In genomic region chr16:2541409-2541808, GRCh38 we compare ENCODE assay signal across 12 cellular contexts. TPM values are rescaled to one million over a fixed set of nuclear protein-coding genes. Genes with fewer than 3 reads are reported as not detected.
DNase-seq lines count a peak whose midpoint lies in the region; ATAC-seq, FAIRE-seq and TF ChIP-seq lines count a peak whose summit lies in the region.
"Not testable (repeated sequence)": the region's sequence is repeated elsewhere in the genome, so short reads cannot be mapped to it uniquely, and the experiment has no call there.
"Had no signal": no experiment of that assay in that cellular context is flagged by ENCODE, and none has a peak within 500 bp of the region (broad histone marks: within the 10 kb centered on the region; RNA-seq: fewer than 3 reads in every experiment).

No MANE protein-coding gene starts in this region.

- intact Hi-C loops in OCI-LY7 (cut with micrococcal nuclease; ENCODE audit: unreplicated experiment); body of pancreas (cut with DNase I); pancreas (cut with DNase I): not testable (repeated sequence)

- H3K27me3 Mint-ChIP-seq in activated CD8-positive, alpha-beta memory T cell treated with anti-CD3 and anti-CD28 coated beads, Interleukin-2, amount 10 ng/mL, durations not matched to agents 7 days and 5 days: not testable (repeated sequence)

- not testable (repeated sequence) for H2BK15ac ChIP-seq in mesenchymal stem cell (ENCODE audit: low read depth, poor library complexity, severe bottlenecking)

- not testable (repeated sequence) for H3K9me2 ChIP-seq in OCI-LY7 (ENCODE audit: insufficient read depth, low read length); hepatocyte (replicated peaks; ENCODE audit: insufficient read depth)

- not testable (repeated sequence) for H3K36me3 Mint-ChIP-seq in activated CD8-positive, alpha-beta memory T cell treated with anti-CD3 and anti-CD28 coated beads, Interleukin-2, amount 10 ng/mL, durations not matched to agents 7 days and 5 days

- not testable (repeated sequence) for H2BK12ac ChIP-seq in mesenchymal stem cell (ENCODE audit: low read length in 2 of 2)

- not testable (repeated sequence) for H2BK5ac ChIP-seq in mesenchymal stem cell (ENCODE audit: low read depth, low read length, poor library complexity, severe bottlenecking)

- ATAC-seq in activated CD8-positive, alpha-beta memory T cell treated with anti-CD3 and anti-CD28 coated beads, Interleukin-2, amount 10 ng/mL, durations not matched to agents 7 days and 5 days; body of pancreas: not testable (repeated sequence)
- ATAC-seq in pancreas: peak in 3 of 4 donors; percentile 23 to 37 (median 24)

- not testable (repeated sequence) for FAIRE-seq in pancreas (lab: Jason Lieb, UNC)

- H3K14ac ChIP-seq in mesenchymal stem cell (ENCODE audit: low read length in 2 of 2): not testable (repeated sequence)

- H3K79me2 ChIP-seq in OCI-LY7 (ENCODE audit: insufficient read depth, low read depth, low read length) (peaks cover 31% of the 10 kb centered on the region), hepatocyte (peaks cover 67% of the 10 kb centered on the region)

- POLR2A ChIA-PET in OCI-LY7 (lab: Charles Lee): not testable (repeated sequence)

- H3K36me3 ChIP-seq in BLaER1; body of pancreas (replicated peaks in 1 of 2; ENCODE audit: insufficient read depth in 1 of 2, low read depth in 2 of 2); hepatocyte (replicated peaks; ENCODE audit: insufficient read depth, low read depth); mesenchymal stem cell (ENCODE audit: control insufficient read depth in 1 of 2, insufficient read depth in 2 of 2, low read depth in 1 of 2, low read length in 2 of 2); pancreas: not testable (repeated sequence)
- peaks cover 29% of the 10 kb centered on the region; the same call in 1 of the 2 replicates for H3K36me3 ChIP-seq in OCI-LY7 (ENCODE audit: insufficient read depth, low read length)

- not testable (repeated sequence) for H2AK5ac ChIP-seq in mesenchymal stem cell (ENCODE audit: low read length, severe bottlenecking)

- not testable (repeated sequence) for H4K91ac ChIP-seq in mesenchymal stem cell (ENCODE audit: low read length)

- not testable (repeated sequence) for H3K9me3 Mint-ChIP-seq in activated CD8-positive, alpha-beta memory T cell treated with anti-CD3 and anti-CD28 coated beads, Interleukin-2, amount 10 ng/mL, durations not matched to agents 7 days and 5 days (ENCODE audit: low read depth)

- H3K4me1 ChIP-seq in BLaER1 (peaks cover 54% of the 10 kb centered on the region), OCI-LY7 (ENCODE audit: insufficient read depth, low read length, poor library complexity, severe bottlenecking) (peaks cover 22% of the 10 kb centered on the region), body of pancreas (peaks cover 44% of the 10 kb centered on the region), hepatocyte (ENCODE audit: insufficient read depth) (peaks cover 12% of the 10 kb centered on the region), mesenchymal stem cell (ENCODE audit: control insufficient read depth, insufficient read depth, low read depth, low read length) (peaks cover 15% of the 10 kb centered on the region), pancreas (peaks cover 5 to 24% (median 8%) of the 10 kb centered on the region in 3 donors)

- H3K79me1 ChIP-seq in mesenchymal stem cell (replicated peaks; ENCODE audit: low read length, poor library complexity, severe bottlenecking): not testable (repeated sequence)

- not testable (repeated sequence) for H3K4ac ChIP-seq in mesenchymal stem cell (ENCODE audit: low read depth in 1 of 2, low read length in 2 of 2)

- H3K18ac ChIP-seq in mesenchymal stem cell (ENCODE audit: low read depth in 1 of 2, low read length in 2 of 2): not testable (repeated sequence)

- H4K20me1 ChIP-seq in BLaER1: peaks cover 71% of the 10 kb centered on the region
- H4K20me1 ChIP-seq in OCI-LY7 (ENCODE audit: insufficient read depth, low read length): not testable (repeated sequence)
- peaks cover 44% of the 10 kb centered on the region for H4K20me1 ChIP-seq in hepatocyte (ENCODE audit: insufficient read depth, poor library complexity, severe bottlenecking)

- peak overlapping the region; percentile 19; the same call in 1 of the 2 replicates for H3K4me2 ChIP-seq in BLaER1
- peak overlapping the region; percentile 44; the same call in 1 of the 2 replicates for H3K4me2 ChIP-seq in OCI-LY7 (ENCODE audit: low read length)
- H3K4me2 ChIP-seq in hepatocyte: not testable (repeated sequence)
- peak overlapping the region; percentile 42 for H3K4me2 ChIP-seq in mesenchymal stem cell (ENCODE audit: low read length, poor library complexity, severe bottlenecking)

- not testable (repeated sequence) for H2AFZ ChIP-seq in OCI-LY7 (ENCODE audit: low read length); hepatocyte; mesenchymal stem cell (ENCODE audit: low read depth, low read length)

- not testable (repeated sequence) for H3K23ac ChIP-seq in mesenchymal stem cell (ENCODE audit: low read length in 2 of 2)

- H3K4me3 Mint-ChIP-seq in activated CD8-positive, alpha-beta memory T cell treated with anti-CD3 and anti-CD28 coated beads, Interleukin-2, amount 10 ng/mL, durations not matched to agents 7 days and 5 days: not testable (repeated sequence)

- H3K4me3 ChIP-seq in BLaER1; OCI-LY7 (ENCODE audit: low read depth, low read length, poor library complexity, severe bottlenecking); body of pancreas; hepatocyte; mesenchymal stem cell (ENCODE audit: insufficient read depth in 1 of 2, low read depth in 1 of 2, low read length in 2 of 2); pancreas: not testable (repeated sequence)

- not testable (repeated sequence) for TF ChIP-seq CTCF in OCI-LY7 (conservative IDR thresholded peaks at IDR 0.05; ENCODE audit: low read length); body of pancreas (IDR thresholded peaks at IDR 0.05); hepatocyte (IDR thresholded peaks at IDR 0.05; ENCODE audit: poor library complexity); pancreas (IDR thresholded peaks at IDR 0.05)

- 33 to 50% methylated on average over 3 to 6 of the region's 6 CpGs for WGBS in body of pancreas, 2 donors
- 78% methylated on average over 6 of the region's 6 CpGs for WGBS in hepatocyte (ENCODE audit: low lambda C conversion rate, missing lambda C conversion rate)
- 87% methylated on average over 3 of the region's 6 CpGs for WGBS in mesenchymal stem cell
- 18 to 36% methylated on average over 5 to 6 of the region's 6 CpGs for WGBS in pancreas, 2 donors

- not testable (repeated sequence) for H2BK120ac ChIP-seq in mesenchymal stem cell (ENCODE audit: low read depth, low read length)

- DNase-seq in EL: peak; percentile 4
- DNase-seq in OCI-LY7 (ENCODE audit: low spot score); activated CD8-positive, alpha-beta memory T cell treated with anti-CD3 and anti-CD28 coated beads, Interleukin-2, amount 10 ng/mL, durations not matched to agents 7 days and 5 days: not testable (repeated sequence)
- DNase-seq in body of pancreas: peak in 3 of 4 donors; percentile 35 to 62 (median 43)
- DNase-seq in hepatocyte (ENCODE audit: low spot score): peak; percentile 41
- DNase-seq in mesenchymal stem cell: peak; percentile 20
- peak in 3 of 6 donors; percentile 19 to 60 (median 21) for DNase-seq in pancreas

- H3K9me3 ChIP-seq in BLaER1; OCI-LY7 (ENCODE audit: low read length); body of pancreas; hepatocyte (ENCODE audit: low read depth); mesenchymal stem cell (ENCODE audit: control insufficient read depth, low read length); pancreas: not testable (repeated sequence)

- CTCF ChIA-PET in OCI-LY7 (lab: Charles Lee; ENCODE audit: unreplicated experiment); activated CD8-positive, alpha-beta memory T cell treated with anti-CD3 and anti-CD28 coated beads, Interleukin-2, amount 10 ng/mL, durations not matched to agents 7 days and 5 days (lab: Charles Lee): not testable (repeated sequence)

- not testable (repeated sequence) for H3K27ac ChIP-seq in BLaER1; OCI-LY7 (ENCODE audit: low read depth, low read length, poor library complexity, severe bottlenecking); hepatocyte; mesenchymal stem cell (ENCODE audit: low read length, poor library complexity, severe bottlenecking); pancreas
- H3K27ac ChIP-seq in body of pancreas: peak overlapping the region in 1 of 4 donors; percentile 18

- H3K27ac Mint-ChIP-seq in activated CD8-positive, alpha-beta memory T cell treated with anti-CD3 and anti-CD28 coated beads, Interleukin-2, amount 10 ng/mL, durations not matched to agents 7 days and 5 days: peak overlapping the region; percentile 65

- not testable (repeated sequence) for BruUV-seq in OCI-LY7 (replicated peaks; lab: Mats Ljungman, UMichigan)

- TF ChIP-seq POLR2A in body of pancreas (IDR thresholded peaks at IDR 0.05): not testable (repeated sequence)

- H4K8ac ChIP-seq in mesenchymal stem cell (ENCODE audit: low read length): not testable (repeated sequence)

- H3K9ac ChIP-seq in BLaER1; mesenchymal stem cell (ENCODE audit: low read length): not testable (repeated sequence)

- H3K27me3 ChIP-seq in BLaER1; body of pancreas; hepatocyte; mesenchymal stem cell (ENCODE audit: control insufficient read depth in 1 of 2, insufficient read depth in 1 of 2, low read length in 2 of 2); pancreas: not testable (repeated sequence)

- peaks cover 35% of the 10 kb centered on the region for H3K4me1 Mint-ChIP-seq in activated CD8-positive, alpha-beta memory T cell treated with anti-CD3 and anti-CD28 coated beads, Interleukin-2, amount 10 ng/mL, durations not matched to agents 7 days and 5 days

RNA-seq across cellular contexts. Expression of gene PDPK1, which starts 3.6 kb away (rescaled TPM):
- total RNA-seq in OCI-LY7 (2014; rRNA removed; shearing (Covaris generic)): 11.7 and 14.4 TPM in 2 replicates
- total RNA-seq in OCI-LY7 (2022) (38.3 and 40.6 TPM in 2 replicates), body of pancreas (10 to 100 TPM; 20.5 to 28.0 TPM), hepatocyte (29.8 and 34.5 TPM in 2 replicates), pancreas (10 to 100 TPM; 24.2 to 34.8 (median 31.9) TPM)
- total RNA-seq in activated CD8-positive, alpha-beta memory T cell treated with anti-CD3 and anti-CD28 coated beads, Interleukin-2, amount 10 ng/mL, durations not matched to agents 7 days and 5 days: 10 to 100 TPM; 40.3 to 45.1 TPM
- polyA plus RNA-seq in hepatocyte (23.6 and 27.1 TPM in 2 replicates), pancreas (10 to 100 TPM; 12.7 to 27.3 TPM)
- 16.0 TPM for polyA plus RNA-seq in mesenchymal stem cell (2013, experiment 1 of 2)
- polyA plus RNA-seq in mesenchymal stem cell (2013, experiment 2 of 2): 15.7 TPM

RNA-seq across cellular contexts. Expression of gene CEMP1, which starts 10.2 kb away (rescaled TPM):
- total RNA-seq in OCI-LY7 (2014; rRNA removed; shearing (Covaris generic)): 0.25 TPM in 1 of 2 replicates, not detected in the other
- total RNA-seq in OCI-LY7 (2022): 0.35 and 0.55 TPM in 2 replicates
- not detected for total RNA-seq in activated CD8-positive, alpha-beta memory T cell treated with anti-CD3 and anti-CD28 coated beads, Interleukin-2, amount 10 ng/mL, durations not matched to agents 7 days and 5 days
- total RNA-seq in body of pancreas: 1 to 10 TPM in 1 of 2 donors, under 1 TPM in 1; 0.52 to 1.3 TPM
- total RNA-seq in hepatocyte: not detected in 2 replicates
- 11.1 and 21.6 TPM in 2 replicates for polyA plus RNA-seq in hepatocyte
- polyA plus RNA-seq in mesenchymal stem cell (2013, experiment 1 of 2): not detected
- not detected for polyA plus RNA-seq in mesenchymal stem cell (2013, experiment 2 of 2)
- total RNA-seq in pancreas: under 1 TPM; 0.12 to 0.92 (median 0.62) TPM
- 1 to 10 TPM; 1.1 to 1.2 TPM for polyA plus RNA-seq in pancreas
- total RNA-seq: activated CD8-positive, alpha-beta memory T cell treated with anti-CD3 and anti-CD28 coated beads for 36 hours; dermis microvascular lymphatic vessel endothelial cell; gastrocnemius medialis; left ventricle myocardium inferior had no signal

RNA-seq across cellular contexts. Expression of gene AMDHD2, which starts 21.2 kb away (rescaled TPM):
- 48.4 and 51.8 TPM in 2 replicates for total RNA-seq in OCI-LY7 (2014; rRNA removed; shearing (Covaris generic))
- 47.1 and 59.7 TPM in 2 replicates for total RNA-seq in OCI-LY7 (2022)
- 10 to 100 TPM; 52.5 to 54.2 TPM for total RNA-seq in activated CD8-positive, alpha-beta memory T cell treated with anti-CD3 and anti-CD28 coated beads, Interleukin-2, amount 10 ng/mL, durations not matched to agents 7 days and 5 days
- total RNA-seq in body of pancreas: 10 to 100 TPM; 13.7 to 33.6 TPM
- total RNA-seq in hepatocyte: 43.6 and 50.3 TPM in 2 replicates
- 70.8 and 77.0 TPM in 2 replicates for polyA plus RNA-seq in hepatocyte
- polyA plus RNA-seq in mesenchymal stem cell (2013, experiment 1 of 2): 24.6 TPM
- 20.6 TPM for polyA plus RNA-seq in mesenchymal stem cell (2013, experiment 2 of 2)
- total RNA-seq in pancreas: 10 to 100 TPM in 4 of 6 donors, 1 to 10 TPM in 2; 8.0 to 18.7 (median 10.9) TPM
- 10 to 100 TPM; 27.7 to 36.3 TPM for polyA plus RNA-seq in pancreas

RNA-seq across cellular contexts. Expression of gene ATP6V0C, which starts 27.7 kb away (rescaled TPM):
- 15.0 and 16.4 TPM in 2 replicates for total RNA-seq in OCI-LY7 (2014; rRNA removed; shearing (Covaris generic))
- total RNA-seq in OCI-LY7 (2022) (87.4 and 94.3 TPM in 2 replicates), body of pancreas (10 to 100 TPM; 33.5 to 38.9 TPM), hepatocyte (81.4 and 89.8 TPM in 2 replicates), pancreas (10 to 100 TPM; 39.9 to 92.3 (median 66.8) TPM)
- 100 to 1,000 TPM; 104 to 121 TPM for total RNA-seq in activated CD8-positive, alpha-beta memory T cell treated with anti-CD3 and anti-CD28 coated beads, Interleukin-2, amount 10 ng/mL, durations not matched to agents 7 days and 5 days
- polyA plus RNA-seq in hepatocyte (375 and 385 TPM in 2 replicates), pancreas (100 to 1,000 TPM in 1 of 2 donors, 10 to 100 TPM in 1; 59.8 to 124 TPM)
- polyA plus RNA-seq in mesenchymal stem cell (2013, experiment 1 of 2): 498 TPM
- polyA plus RNA-seq in mesenchymal stem cell (2013, experiment 2 of 2): 484 TPM
